12 cellular contexts compared by ENCODE assay signal in the genomic region with DNA sequence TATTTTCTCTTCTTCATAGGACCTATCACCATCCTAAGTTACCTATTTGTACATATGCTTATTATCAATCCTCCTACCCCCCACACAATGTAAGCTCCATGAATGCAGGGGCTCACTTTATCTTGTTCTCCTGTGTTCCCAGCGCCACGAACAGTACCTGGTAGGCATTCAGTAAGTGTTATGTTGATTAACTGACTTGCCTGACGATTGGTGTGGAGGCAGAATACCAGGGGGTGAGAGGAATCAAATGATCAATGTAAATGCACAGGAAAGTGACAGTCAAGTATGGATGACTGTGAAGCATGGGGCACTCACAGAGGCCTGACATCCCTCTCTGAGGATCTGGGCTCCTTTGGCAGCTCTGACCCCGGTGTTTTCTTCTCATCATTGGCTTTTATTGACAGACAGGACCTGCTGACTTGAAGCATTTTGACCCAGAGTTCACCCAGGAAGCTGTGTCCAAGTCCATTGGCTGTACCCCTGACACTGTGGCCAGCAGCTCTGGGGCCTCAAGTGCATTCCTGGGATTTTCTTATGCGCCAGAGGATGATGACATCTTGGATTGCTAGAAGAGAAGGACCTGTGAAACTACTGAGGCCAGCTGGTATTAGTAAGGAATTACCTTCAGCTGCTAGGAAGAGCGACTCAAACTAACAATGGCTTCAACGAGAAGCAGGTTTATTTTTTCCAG. TPM values are rescaled to one million over a fixed set of nuclear protein-coding genes. Genes with fewer than 3 reads are reported as not detected.
DNase-seq lines count a peak whose midpoint lies in the region; ATAC-seq and TF ChIP-seq lines count a peak whose summit lies in the region.
"Had no signal": no experiment of that assay in that cellular context is flagged by ENCODE, and none has a peak within 500 bp of the region (broad histone marks: within the 10 kb centered on the region; RNA-seq: fewer than 3 reads in every experiment).

No MANE protein-coding gene starts in this region.

- H4K20me1 ChIP-seq in GM23248 (ENCODE audit: insufficient read depth), result no peaks in the 10 kb centered on the region
- H4K20me1 ChIP-seq in SK-N-SH (ENCODE audit: insufficient read depth), result no peaks in the 10 kb centered on the region

- WGBS in GM23248 (ENCODE audit: low coverage in 1 of 2, low lambda C conversion rate in 2 of 2, missing lambda C conversion rate in 2 of 2), 2 experiments, result 39 to 43% methylated on average over 7 of the region's 7 CpGs
- 80% methylated on average over 7 of the region's 7 CpGs for WGBS in SK-N-SH (ENCODE audit: low lambda C conversion rate)

- peak; percentile 54 for DNase-seq in GM23248
- no peak for DNase-seq in SK-N-SH
- DNase-seq in hepatic stellate cell (ENCODE audit: low spot score), result peak; percentile 64
- DNase-seq in renal cortical epithelial cell (ENCODE audit: low read depth), result peak; percentile 87
- DNase-seq in colonic mucosa, result no peak
- DNase-seq: DMS 273 treated with DMSO at 0.1 percent for 48 hours, NCI-H1930 had no signal

- POLR2A ChIA-PET in SK-N-SH (lab: Yijun Ruan, JAX), result no interaction called here

- no peaks in the 10 kb centered on the region for H3K79me2 ChIP-seq in GM23248 (ENCODE audit: insufficient read depth)
- no peaks in the 10 kb centered on the region for H3K79me2 ChIP-seq in SK-N-SH (ENCODE audit: insufficient read depth)

- CTCF ChIA-PET in SK-N-SH (lab: Yijun Ruan, JAX), result interaction anchor here (1.1 to 1.2 kb wide), 2 partner anchors 15 to 46 kb away, joined by 3 to 6 read pairs; no protein-coding TSS in a partner anchor

- no peaks in the 10 kb centered on the region for H3K36me3 ChIP-seq in GM23248 (ENCODE audit: low read depth)
- no peaks in the 10 kb centered on the region for H3K36me3 ChIP-seq in SK-N-SH (replicated peaks in 1 of 2; ENCODE audit: control insufficient read depth in 1 of 2, insufficient read depth in 2 of 2, low read length in 1 of 2)
- no peaks in the 10 kb centered on the region for H3K36me3 ChIP-seq in colonic mucosa
- H3K36me3 ChIP-seq: adrenal gland had no signal

- H3F3A ChIP-seq in GM23248 (ENCODE audit: insufficient read depth) (no peaks in the 10 kb centered on the region), SK-N-SH (replicated peaks; ENCODE audit: insufficient read depth) (peaks cover 3% of the 10 kb centered on the region)

- no peaks in the 10 kb centered on the region for H3K27me3 ChIP-seq in GM23248 (replicated peaks; ENCODE audit: insufficient read depth)
- H3K27me3 ChIP-seq in SK-N-SH (ENCODE audit: insufficient read depth), result no peaks in the 10 kb centered on the region
- no peaks in the 10 kb centered on the region for H3K27me3 ChIP-seq in colonic mucosa
- H3K27me3 ChIP-seq: adrenal gland had no signal

- H3K4me2 ChIP-seq in GM23248 (ENCODE audit: unreplicated experiment) (peak overlapping the region; percentile 28), SK-N-SH (no peak overlapping the region)

- peaks cover 16% of the 10 kb centered on the region for H3K4me1 ChIP-seq in GM23248 (ENCODE audit: insufficient read depth)
- H3K4me1 ChIP-seq in SK-N-SH (ENCODE audit: control insufficient read depth in 1 of 2, insufficient read depth in 2 of 2, low read depth in 1 of 2, low read length in 1 of 2), result no peaks in the 10 kb centered on the region; a peak in 2 of 4 replicates
- H3K4me1 ChIP-seq in colonic mucosa, result no peaks in the 10 kb centered on the region
- H3K4me1 ChIP-seq: adrenal gland had no signal

- intact Hi-C loops in colonic mucosa (cut with DNase I), result no loop called here

- H3K9ac ChIP-seq in GM23248, result 0 out of 2 replicates have a peak overlapping the region, but pooled peaks have one; percentile 18
- H3K9ac ChIP-seq in SK-N-SH, result no peak overlapping the region
- no peak overlapping the region for H3K9ac ChIP-seq in colonic mucosa (ENCODE audit: low read depth in 2 of 2, low read length in 2 of 2)

- H3K4me3 ChIP-seq in GM23248, result no peak overlapping the region
- no peak overlapping the region for H3K4me3 ChIP-seq in SK-N-SH (ENCODE audit: low read depth in 2 of 2, low read length in 1 of 2)
- no peak overlapping the region for H3K4me3 ChIP-seq in colonic mucosa
- H3K4me3 ChIP-seq: adrenal gland had no signal

- H3K9me2 ChIP-seq in GM23248 (ENCODE audit: insufficient read depth) (no peaks in the 10 kb centered on the region), SK-N-SH (no peaks in the 10 kb centered on the region)

- no peak for TF ChIP-seq CTCF in SK-N-SH (IDR thresholded peaks at IDR 0.05)
- no peak for TF ChIP-seq CTCF in colonic mucosa (IDR thresholded peaks at IDR 0.05)

- no peak for TF ChIP-seq EP300 in SK-N-SH (IDR thresholded peaks at IDR 0.05; ENCODE audit: borderline replicate concordance in 1 of 2, low read depth in 1 of 2, low read length in 1 of 2)

- H3K9me3 ChIP-seq in GM23248 (ENCODE audit: low read depth), result no peaks in the 10 kb centered on the region
- H3K9me3 ChIP-seq in SK-N-SH, result no peaks in the 10 kb centered on the region
- no peaks in the 10 kb centered on the region for H3K9me3 ChIP-seq in colonic mucosa
- H3K9me3 ChIP-seq: adrenal gland had no signal

- H3K27ac ChIP-seq in GM23248 (peak overlapping the region; percentile 65), SK-N-SH (ENCODE audit: low read depth in 2 of 2, low read length in 1 of 2) (peak overlapping the region in 1 of 2 experiments; percentile 50; a peak in 2 of 4 replicates), colonic mucosa (no peak overlapping the region)

- in situ Hi-C loops in GM23248 (cut with MboI), result no loop called here

- peak overlapping the region; percentile 34 for H2AFZ ChIP-seq in GM23248
- H2AFZ ChIP-seq in SK-N-SH (ENCODE audit: low read depth), result no peak overlapping the region

- no peak for TF ChIP-seq RAD21 in SK-N-SH (IDR thresholded peaks at IDR 0.05; ENCODE audit: low read length)

- ATAC-seq in HG03460 (IDR thresholded peaks at IDR 0.05; ENCODE audit: unreplicated experiment) (no peak), HG02973 (IDR thresholded peaks at IDR 0.05; ENCODE audit: unreplicated experiment) (no peak), GM21515 (IDR thresholded peaks at IDR 0.05; ENCODE audit: unreplicated experiment) (no peak)

TF ChIP-seq in SK-N-SH, 30 proteins besides CTCF, POLR2A, EP300 and RAD21:
- TF ChIP-seq RXRA (IDR thresholded peaks at IDR 0.05; ENCODE audit: borderline replicate concordance, low read depth), result no peak
- 0 out of 2 replicates have a peak, but pooled peaks have one; percentile 4 for TF ChIP-seq TCF12 (IDR thresholded peaks at IDR 0.05)

RNA-seq across cellular contexts. Expression of gene IFT52, which starts 6.1 kb away (rescaled TPM):
- total RNA-seq in GM23248 (2014; rRNA removed; shearing (Covaris generic)), result 40.2 and 53.9 TPM in 2 replicates
- polyA plus RNA-seq in GM23248 (2016; fragmentation: Nextera tagmentation; extraction: Ambion mirVana) (48.5 and 51.7 TPM in 2 replicates), SK-N-SH (2012; rRNA removed) (34.0 and 42.4 TPM in 2 replicates)
- polyA plus RNA-seq in SK-N-SH (2012; cell fraction: cytosol; rRNA removed), result 35.9 and 38.3 TPM in 2 replicates
- 13.9 and 19.1 TPM in 2 replicates for polyA plus RNA-seq in SK-N-SH (2012; cell fraction: nucleus; rRNA removed)
- total RNA-seq in renal cortical epithelial cell (34.2 and 37.3 TPM in 2 replicates), colonic mucosa (10 to 100 TPM; 12.6 to 19.2 TPM)

RNA-seq across cellular contexts. Expression of gene SGK2, which starts 25.8 kb away (rescaled TPM):
- total RNA-seq in GM23248 (2014; rRNA removed; shearing (Covaris generic)), result not detected in 2 replicates
- polyA plus RNA-seq in GM23248 (2016; fragmentation: Nextera tagmentation; extraction: Ambion mirVana) (not detected in 2 replicates), SK-N-SH (2012; rRNA removed) (0.21 and 0.57 TPM in 2 replicates)
- polyA plus RNA-seq in SK-N-SH (2012; cell fraction: cytosol; rRNA removed), result 0.09 and 0.13 TPM in 2 replicates
- 3.6 and 5.6 TPM in 2 replicates for polyA plus RNA-seq in SK-N-SH (2012; cell fraction: nucleus; rRNA removed)
- total RNA-seq in renal cortical epithelial cell (13.4 and 39.4 TPM in 2 replicates), colonic mucosa (10 to 100 TPM; 80.2 to 82.3 TPM)
- polyA plus RNA-seq: IgD-negative memory B cell had no signal

Comparison
In these comparisons a context has a peak if more than half of its experiments do, and no peak if none do; other contexts are left out.
1. DNase-seq: peak in GM23248 (single experiment), hepatic stellate cell (single experiment) and renal cortical epithelial cell (single experiment); none in SK-N-SH (single experiment) and colonic mucosa (single experiment).
2. RNA of gene SGK2, which starts 25.8 kb away (total RNA-seq): 80.2 to 82.3 TPM in colonic mucosa and 13.4 to 39.4 TPM in renal cortical epithelial cell; not detected in GM23248; every median in the first group is over 10 times any median in the second.